8 cellular contexts compared by ENCODE assay signal in genomic region chr1:201530741-201531521, GRCh38. TPM values are rescaled to one million over a fixed set of nuclear protein-coding genes. Genes with fewer than 3 reads are reported as not detected.
DNase-seq lines count a peak whose midpoint lies in the region; ATAC-seq and TF ChIP-seq lines count a peak whose summit lies in the region.

No MANE protein-coding gene starts in this region.

- H4K20me1 ChIP-seq in OCI-LY7 (ENCODE audit: insufficient read depth, low read length): no peaks in the 10 kb centered on the region

- H3K36me3 ChIP-seq in OCI-LY7 (ENCODE audit: insufficient read depth, low read length): no peaks in the 10 kb centered on the region

- CTCF ChIA-PET in OCI-LY7 (lab: Charles Lee; ENCODE audit: unreplicated experiment): interaction anchor here (0.5 to 1.1 kb wide), 2 partner anchors 18 to 717 kb away, joined by 3 to 5 read pairs; no protein-coding TSS in a partner anchor

- in situ Hi-C loops in astrocyte of the cerebellum (cut with HindIII; ENCODE audit: low sequenced_read_pairs): no loop called here

- TF ChIP-seq CTCF in OCI-LY7 (conservative IDR thresholded peaks at IDR 0.05; ENCODE audit: low read length): peak; percentile 79
- TF ChIP-seq CTCF in astrocyte of the cerebellum (IDR thresholded peaks at IDR 0.05; ENCODE audit: low read depth, low read length, missing control alignments): peak; percentile 88

- H3K27ac ChIP-seq in OCI-LY7 (ENCODE audit: low read depth, low read length, poor library complexity, severe bottlenecking) (no peak overlapping the region), skin epidermis (peak overlapping the region in 20 of 21 experiments; percentile 6 to 87 (median 68))

- no peaks in the 10 kb centered on the region for H3K4me1 ChIP-seq in OCI-LY7 (ENCODE audit: insufficient read depth, low read length, poor library complexity, severe bottlenecking)

- no TSS peak for BruUV-seq in OCI-LY7 (replicated peaks; lab: Mats Ljungman, UMichigan)

- POLR2A ChIA-PET in OCI-LY7 (lab: Charles Lee): no interaction called here

- DNase-seq in DMS 273 (lab: John Stamatoyannopoulos, UW; ENCODE audit: unreplicated experiment): peak; percentile 93
- DNase-seq in HUDEP-2 (lab: John Stamatoyannopoulos, UW; ENCODE audit: unreplicated experiment in 76 of 76): peak in 58 of 76 experiments; percentile 7 to 73 (median 46)
- DNase-seq in OCI-LY7 (ENCODE audit: low spot score): peak; percentile 39
- DNase-seq in astrocyte of the cerebellum (ENCODE audit: low read depth): peak; percentile 68
- peak in 47 of 51 donors; percentile 28 to 90 (median 70) for DNase-seq in hypothalamus (lab: John Stamatoyannopoulos, UW)

- no peaks in the 10 kb centered on the region for H3K9me3 ChIP-seq in OCI-LY7 (ENCODE audit: low read length)

- H3K9me2 ChIP-seq in OCI-LY7 (ENCODE audit: insufficient read depth, low read length): no peaks in the 10 kb centered on the region

- H3K4me2 ChIP-seq in OCI-LY7 (ENCODE audit: low read length): no peak overlapping the region

- H3K4me3 ChIP-seq in OCI-LY7 (ENCODE audit: low read depth, low read length, poor library complexity, severe bottlenecking) (no peak overlapping the region), astrocyte of the cerebellum (ENCODE audit: low read depth, low read length) (no peak overlapping the region), skin epidermis (no peak overlapping the region)

- ATAC-seq in HG02623 (IDR thresholded peaks at IDR 0.05; ENCODE audit: unreplicated experiment) (no peak), HG03095 (IDR thresholded peaks at IDR 0.05; ENCODE audit: unreplicated experiment) (no peak)

- intact Hi-C loops in OCI-LY7 (cut with micrococcal nuclease; ENCODE audit: unreplicated experiment): no loop called here

- no peak overlapping the region for H2AFZ ChIP-seq in OCI-LY7 (ENCODE audit: low read length)

- H3K79me2 ChIP-seq in OCI-LY7 (ENCODE audit: insufficient read depth, low read depth, low read length): no peaks in the 10 kb centered on the region

RNA-seq across cellular contexts. Expression of gene NAV1, which starts 8.0 kb away (rescaled TPM):
- 2.5 and 4.2 TPM in 2 replicates for total RNA-seq in OCI-LY7 (2014; rRNA removed; shearing (Covaris generic))
- total RNA-seq in OCI-LY7 (2022): 19.8 and 20.7 TPM in 2 replicates

RNA-seq across cellular contexts. Expression of gene CSRP1, which starts 24.0 kb away (rescaled TPM):
- total RNA-seq in OCI-LY7 (2014; rRNA removed; shearing (Covaris generic)): 46.4 and 52.8 TPM in 2 replicates
- 72.2 and 89.8 TPM in 2 replicates for total RNA-seq in OCI-LY7 (2022)

Comparison
In these comparisons a context has a peak if more than half of its experiments do, and no peak if none do; other contexts are left out.
1. DNase-seq: peak in every context shown above with its lines; median percentile 93 in DMS 273; 70 in hypothalamus; 68 in astrocyte of the cerebellum; 46 in HUDEP-2; 39 in OCI-LY7.